Comparison of ENCODE assay signal across 1 cellular context in genomic region chr1:151514366-151514765, GRCh38.
TF ChIP-seq lines count a peak whose summit lies in the region.

No MANE protein-coding gene starts in this region.

TF ChIP-seq in HepG2, 621 proteins besides CTCF, POLR2A, EP300 and RAD21:
- no peak for TF ChIP-seq MBD4 (IDR thresholded peaks at IDR 0.05; ENCODE audit: borderline replicate concordance, low read length)
- peak; percentile 35; the same call in 1 of the 2 replicates for TF ChIP-seq TFE3 (CRISPR knock-in tag; IDR thresholded peaks at IDR 0.05)
- no peak; the same call in 1 of the 2 replicates for TF ChIP-seq PPARG (CRISPR knock-in tag; conservative IDR thresholded peaks at IDR 0.05)
- 0 out of 2 replicates have a peak, but pooled peaks have one; percentile 6 for TF ChIP-seq FOXA3 (CRISPR knock-in tag; IDR thresholded peaks at IDR 0.05)
- TF ChIP-seq ISX (CRISPR knock-in tag; conservative IDR thresholded peaks at IDR 0.05), result no peak
- no peak for TF ChIP-seq ZNF143 (CRISPR knock-in tag; IDR thresholded peaks at IDR 0.05)
- no peak for TF ChIP-seq SMARCC2 (IDR thresholded peaks at IDR 0.05)
- TF ChIP-seq, protein P1, sequence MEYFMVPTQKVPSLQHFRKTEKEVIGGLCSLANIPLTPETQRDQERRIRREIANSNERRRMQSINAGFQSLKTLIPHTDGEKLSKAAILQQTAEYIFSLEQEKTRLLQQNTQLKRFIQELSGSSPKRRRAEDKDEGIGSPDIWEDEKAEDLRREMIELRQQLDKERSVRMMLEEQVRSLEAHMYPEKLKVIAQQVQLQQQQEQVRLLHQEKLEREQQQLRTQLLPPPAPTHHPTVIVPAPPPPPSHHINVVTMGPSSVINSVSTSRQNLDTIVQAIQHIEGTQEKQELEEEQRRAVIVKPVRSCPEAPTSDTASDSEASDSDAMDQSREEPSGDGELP (IDR thresholded peaks at IDR 0.05; ENCODE audit: borderline replicate concordance, low read depth), result peak; percentile 50; the same call in 1 of the 2 replicates
- TF ChIP-seq FOXP1 (IDR thresholded peaks at IDR 0.05), result no peak
- TF ChIP-seq FOXP1 (CRISPR knock-in tag; IDR thresholded peaks at IDR 0.05), result peak; percentile 62
- TF ChIP-seq TGIF2 (CRISPR knock-in tag; IDR thresholded peaks at IDR 0.05), result no peak
- TF ChIP-seq MXI1 (IDR thresholded peaks at IDR 0.05; ENCODE audit: borderline replicate concordance, low read depth, low read length), result peak; percentile 11; the same call in 1 of the 3 replicates
- TF ChIP-seq, protein P2, sequence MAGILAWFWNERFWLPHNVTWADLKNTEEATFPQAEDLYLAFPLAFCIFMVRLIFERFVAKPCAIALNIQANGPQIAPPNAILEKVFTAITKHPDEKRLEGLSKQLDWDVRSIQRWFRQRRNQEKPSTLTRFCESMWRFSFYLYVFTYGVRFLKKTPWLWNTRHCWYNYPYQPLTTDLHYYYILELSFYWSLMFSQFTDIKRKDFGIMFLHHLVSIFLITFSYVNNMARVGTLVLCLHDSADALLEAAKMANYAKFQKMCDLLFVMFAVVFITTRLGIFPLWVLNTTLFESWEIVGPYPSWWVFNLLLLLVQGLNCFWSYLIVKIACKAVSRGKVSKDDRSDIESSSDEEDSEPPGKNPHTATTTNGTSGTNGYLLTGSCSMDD (CRISPR knock-in tag; IDR thresholded peaks at IDR 0.05), result no peak
- no peak for TF ChIP-seq ZNF367 (CRISPR knock-in tag; IDR thresholded peaks at IDR 0.05; ENCODE audit: borderline replicate concordance)
- TF ChIP-seq RBM22 (optimal IDR thresholded peaks at IDR 0.05; ENCODE audit: low read length), result no peak
- TF ChIP-seq, protein P3, sequence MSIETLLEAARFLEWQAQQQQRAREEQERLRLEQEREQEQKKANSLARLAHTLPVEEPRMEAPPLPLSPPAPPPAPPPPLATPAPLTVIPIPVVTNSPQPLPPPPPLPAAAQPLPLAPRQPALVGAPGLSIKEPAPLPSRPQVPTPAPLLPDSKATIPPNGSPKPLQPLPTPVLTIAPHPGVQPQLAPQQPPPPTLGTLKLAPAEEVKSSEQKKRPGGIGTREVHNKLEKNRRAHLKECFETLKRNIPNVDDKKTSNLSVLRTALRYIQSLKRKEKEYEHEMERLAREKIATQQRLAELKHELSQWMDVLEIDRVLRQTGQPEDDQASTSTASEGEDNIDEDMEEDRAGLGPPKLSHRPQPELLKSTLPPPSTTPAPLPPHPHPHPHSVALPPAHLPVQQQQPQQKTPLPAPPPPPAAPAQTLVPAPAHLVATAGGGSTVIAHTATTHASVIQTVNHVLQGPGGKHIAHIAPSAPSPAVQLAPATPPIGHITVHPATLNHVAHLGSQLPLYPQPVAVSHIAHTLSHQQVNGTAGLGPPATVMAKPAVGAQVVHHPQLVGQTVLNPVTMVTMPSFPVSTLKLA (IDR thresholded peaks at IDR 0.05), result peak; percentile 62
- peak; percentile 39; the same call in 1 of the 2 replicates for TF ChIP-seq MAX (IDR thresholded peaks at IDR 0.05)
- TF ChIP-seq, protein P4, sequence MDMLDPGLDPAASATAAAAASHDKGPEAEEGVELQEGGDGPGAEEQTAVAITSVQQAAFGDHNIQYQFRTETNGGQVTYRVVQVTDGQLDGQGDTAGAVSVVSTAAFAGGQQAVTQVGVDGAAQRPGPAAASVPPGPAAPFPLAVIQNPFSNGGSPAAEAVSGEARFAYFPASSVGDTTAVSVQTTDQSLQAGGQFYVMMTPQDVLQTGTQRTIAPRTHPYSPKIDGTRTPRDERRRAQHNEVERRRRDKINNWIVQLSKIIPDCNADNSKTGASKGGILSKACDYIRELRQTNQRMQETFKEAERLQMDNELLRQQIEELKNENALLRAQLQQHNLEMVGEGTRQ (IDR thresholded peaks at IDR 0.05; ENCODE audit: low read depth, low read length), result peak; percentile 35; the same call in 1 of the 2 replicates
- TF ChIP-seq, protein P4 (CRISPR knock-in tag; IDR thresholded peaks at IDR 0.05; ENCODE audit: borderline replicate concordance), result peak; percentile 42; the same call in 1 of the 2 replicates
- TF ChIP-seq RAD51 (IDR thresholded peaks at IDR 0.05; ENCODE audit: borderline replicate concordance), result no peak
- TF ChIP-seq, protein P5, sequence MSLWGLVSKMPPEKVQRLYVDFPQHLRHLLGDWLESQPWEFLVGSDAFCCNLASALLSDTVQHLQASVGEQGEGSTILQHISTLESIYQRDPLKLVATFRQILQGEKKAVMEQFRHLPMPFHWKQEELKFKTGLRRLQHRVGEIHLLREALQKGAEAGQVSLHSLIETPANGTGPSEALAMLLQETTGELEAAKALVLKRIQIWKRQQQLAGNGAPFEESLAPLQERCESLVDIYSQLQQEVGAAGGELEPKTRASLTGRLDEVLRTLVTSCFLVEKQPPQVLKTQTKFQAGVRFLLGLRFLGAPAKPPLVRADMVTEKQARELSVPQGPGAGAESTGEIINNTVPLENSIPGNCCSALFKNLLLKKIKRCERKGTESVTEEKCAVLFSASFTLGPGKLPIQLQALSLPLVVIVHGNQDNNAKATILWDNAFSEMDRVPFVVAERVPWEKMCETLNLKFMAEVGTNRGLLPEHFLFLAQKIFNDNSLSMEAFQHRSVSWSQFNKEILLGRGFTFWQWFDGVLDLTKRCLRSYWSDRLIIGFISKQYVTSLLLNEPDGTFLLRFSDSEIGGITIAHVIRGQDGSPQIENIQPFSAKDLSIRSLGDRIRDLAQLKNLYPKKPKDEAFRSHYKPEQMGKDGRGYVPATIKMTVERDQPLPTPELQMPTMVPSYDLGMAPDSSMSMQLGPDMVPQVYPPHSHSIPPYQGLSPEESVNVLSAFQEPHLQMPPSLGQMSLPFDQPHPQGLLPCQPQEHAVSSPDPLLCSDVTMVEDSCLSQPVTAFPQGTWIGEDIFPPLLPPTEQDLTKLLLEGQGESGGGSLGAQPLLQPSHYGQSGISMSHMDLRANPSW (CRISPR knock-in tag; IDR thresholded peaks at IDR 0.05; ENCODE audit: borderline replicate concordance), result no peak
- TF ChIP-seq, protein P6, sequence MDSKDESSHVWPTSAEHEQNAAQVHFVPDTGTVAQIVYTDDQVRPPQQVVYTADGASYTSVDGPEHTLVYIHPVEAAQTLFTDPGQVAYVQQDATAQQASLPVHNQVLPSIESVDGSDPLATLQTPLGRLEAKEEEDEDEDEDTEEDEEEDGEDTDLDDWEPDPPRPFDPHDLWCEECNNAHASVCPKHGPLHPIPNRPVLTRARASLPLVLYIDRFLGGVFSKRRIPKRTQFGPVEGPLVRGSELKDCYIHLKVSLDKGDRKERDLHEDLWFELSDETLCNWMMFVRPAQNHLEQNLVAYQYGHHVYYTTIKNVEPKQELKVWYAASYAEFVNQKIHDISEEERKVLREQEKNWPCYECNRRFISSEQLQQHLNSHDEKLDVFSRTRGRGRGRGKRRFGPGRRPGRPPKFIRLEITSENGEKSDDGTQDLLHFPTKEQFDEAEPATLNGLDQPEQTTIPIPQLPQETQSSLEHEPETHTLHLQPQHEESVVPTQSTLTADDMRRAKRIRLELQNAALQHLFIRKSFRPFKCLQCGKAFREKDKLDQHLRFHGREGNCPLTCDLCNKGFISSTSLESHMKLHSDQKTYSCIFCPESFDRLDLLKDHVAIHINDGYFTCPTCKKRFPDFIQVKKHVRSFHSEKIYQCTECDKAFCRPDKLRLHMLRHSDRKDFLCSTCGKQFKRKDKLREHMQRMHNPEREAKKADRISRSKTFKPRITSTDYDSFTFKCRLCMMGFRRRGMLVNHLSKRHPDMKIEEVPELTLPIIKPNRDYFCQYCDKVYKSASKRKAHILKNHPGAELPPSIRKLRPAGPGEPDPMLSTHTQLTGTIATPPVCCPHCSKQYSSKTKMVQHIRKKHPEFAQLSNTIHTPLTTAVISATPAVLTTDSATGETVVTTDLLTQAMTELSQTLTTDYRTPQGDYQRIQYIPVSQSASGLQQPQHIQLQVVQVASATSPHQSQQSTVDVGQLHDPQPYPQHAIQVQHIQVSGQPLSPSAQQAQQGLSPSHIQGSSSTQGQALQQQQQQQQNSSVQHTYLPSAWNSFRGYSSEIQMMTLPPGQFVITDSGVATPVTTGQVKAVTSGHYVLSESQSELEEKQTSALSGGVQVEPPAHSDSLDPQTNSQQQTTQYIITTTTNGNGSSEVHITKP (CRISPR knock-in tag; IDR thresholded peaks at IDR 0.05; ENCODE audit: low read depth), result no peak
- 0 out of 2 replicates have a peak, but pooled peaks have one; percentile 11 for TF ChIP-seq BCL6 (CRISPR knock-in tag; IDR thresholded peaks at IDR 0.05)
- TF ChIP-seq ZNF749 (CRISPR knock-in tag; IDR thresholded peaks at IDR 0.05; ENCODE audit: borderline replicate concordance), result no peak
- TF ChIP-seq ZNF101 (CRISPR knock-in tag; IDR thresholded peaks at IDR 0.05; ENCODE audit: borderline replicate concordance, low read depth), result no peak
- TF ChIP-seq SMAD1 (CRISPR knock-in tag; IDR thresholded peaks at IDR 0.05; ENCODE audit: borderline replicate concordance, low read depth), result no peak
- 0 out of 2 replicates have a peak, but pooled peaks have one; percentile 20 for TF ChIP-seq MED1 (CRISPR knock-in tag; IDR thresholded peaks at IDR 0.05)
- no peak for TF ChIP-seq ZNF383 (CRISPR knock-in tag; IDR thresholded peaks at IDR 0.05; ENCODE audit: borderline replicate concordance)
- TF ChIP-seq, protein P7, sequence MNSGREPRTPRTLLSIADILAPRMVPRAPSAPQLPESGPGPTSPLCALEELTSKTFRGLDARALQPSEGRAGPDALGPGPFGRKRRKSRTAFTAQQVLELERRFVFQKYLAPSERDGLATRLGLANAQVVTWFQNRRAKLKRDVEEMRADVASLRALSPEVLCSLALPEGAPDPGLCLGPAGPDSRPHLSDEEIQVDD (CRISPR knock-in tag; IDR thresholded peaks at IDR 0.05; ENCODE audit: borderline replicate concordance), result no peak
- TF ChIP-seq ZNF782 (CRISPR knock-in tag; IDR thresholded peaks at IDR 0.05; ENCODE audit: borderline replicate concordance), result no peak
- TF ChIP-seq FOXP4 (CRISPR knock-in tag; IDR thresholded peaks at IDR 0.05), result peak; percentile 44; the same call in 1 of the 2 replicates
- no peak for TF ChIP-seq BRD4 (CRISPR knock-in tag; IDR thresholded peaks at IDR 0.05)
- TF ChIP-seq RELA (CRISPR knock-in tag; IDR thresholded peaks at IDR 0.05), result no peak
TF ChIP-seq in HepG2: peak in this region for 11.
